ENCODE assay signal across 1 cellular context in the genomic region with DNA sequence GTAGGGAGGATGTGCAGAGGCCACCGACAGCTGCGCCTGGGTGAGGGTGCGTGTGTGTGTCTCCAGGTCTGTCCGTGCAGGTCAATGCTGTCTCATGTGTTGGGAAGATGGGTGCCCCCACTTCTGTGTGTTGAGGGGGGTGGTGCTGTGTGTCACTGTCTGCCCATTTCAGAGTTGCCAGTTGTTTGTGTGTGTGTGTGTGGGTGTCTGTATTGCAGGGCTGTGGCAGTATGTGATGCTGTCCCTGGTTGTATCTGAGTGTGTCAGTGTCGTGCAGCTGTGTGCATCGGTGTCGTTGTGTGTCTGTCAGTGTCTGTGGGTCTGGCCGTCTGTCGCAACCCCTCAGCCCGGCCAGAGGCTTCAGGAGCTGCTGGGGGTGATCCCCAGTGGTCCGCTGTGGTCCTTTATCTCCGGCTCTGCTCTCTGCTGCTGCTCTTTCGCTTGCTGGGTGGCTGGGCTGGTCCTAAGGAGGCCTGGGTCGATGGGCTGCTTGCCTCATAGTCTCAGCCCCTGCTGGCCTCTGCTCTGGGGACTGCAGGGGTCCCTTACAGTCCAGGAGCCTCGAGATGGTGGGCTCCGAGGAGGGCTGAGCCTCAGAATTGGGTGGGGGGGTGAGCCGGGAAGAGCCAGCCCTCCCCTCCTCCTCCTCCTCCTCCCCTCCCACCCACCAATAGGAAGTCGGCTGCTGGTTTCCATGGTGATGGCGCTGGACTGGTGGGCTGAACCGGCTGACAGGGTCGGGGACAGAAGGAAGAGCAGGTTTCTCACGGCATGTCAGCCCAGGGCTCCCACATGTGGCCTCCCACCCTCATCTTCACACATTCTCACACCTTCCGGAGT.
TF ChIP-seq lines count a peak whose summit lies in the region.

A gene with protein sequence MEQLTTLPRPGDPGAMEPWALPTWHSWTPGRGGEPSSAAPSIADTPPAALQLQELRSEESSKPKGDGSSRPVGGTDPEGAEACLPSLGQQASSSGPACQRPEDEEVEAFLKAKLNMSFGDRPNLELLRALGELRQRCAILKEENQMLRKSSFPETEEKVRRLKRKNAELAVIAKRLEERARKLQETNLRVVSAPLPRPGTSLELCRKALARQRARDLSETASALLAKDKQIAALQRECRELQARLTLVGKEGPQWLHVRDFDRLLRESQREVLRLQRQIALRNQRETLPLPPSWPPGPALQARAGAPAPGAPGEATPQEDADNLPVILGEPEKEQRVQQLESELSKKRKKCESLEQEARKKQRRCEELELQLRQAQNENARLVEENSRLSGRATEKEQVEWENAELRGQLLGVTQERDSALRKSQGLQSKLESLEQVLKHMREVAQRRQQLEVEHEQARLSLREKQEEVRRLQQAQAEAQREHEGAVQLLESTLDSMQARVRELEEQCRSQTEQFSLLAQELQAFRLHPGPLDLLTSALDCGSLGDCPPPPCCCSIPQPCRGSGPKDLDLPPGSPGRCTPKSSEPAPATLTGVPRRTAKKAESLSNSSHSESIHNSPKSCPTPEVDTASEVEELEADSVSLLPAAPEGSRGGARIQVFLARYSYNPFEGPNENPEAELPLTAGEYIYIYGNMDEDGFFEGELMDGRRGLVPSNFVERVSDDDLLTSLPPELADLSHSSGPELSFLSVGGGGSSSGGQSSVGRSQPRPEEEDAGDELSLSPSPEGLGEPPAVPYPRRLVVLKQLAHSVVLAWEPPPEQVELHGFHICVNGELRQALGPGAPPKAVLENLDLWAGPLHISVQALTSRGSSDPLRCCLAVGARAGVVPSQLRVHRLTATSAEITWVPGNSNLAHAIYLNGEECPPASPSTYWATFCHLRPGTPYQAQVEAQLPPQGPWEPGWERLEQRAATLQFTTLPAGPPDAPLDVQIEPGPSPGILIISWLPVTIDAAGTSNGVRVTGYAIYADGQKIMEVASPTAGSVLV (N-terminal part only) (minus strand): TSS at position 601 of the 840 bp plus-strand sequence. CDS start 875 bp downstream, outside the sequence.

TF ChIP-seq in K562, 482 proteins besides CTCF, POLR2A, EP300 and RAD21 (continued from another document and continues in another):
- TF ChIP-seq, protein P1, sequence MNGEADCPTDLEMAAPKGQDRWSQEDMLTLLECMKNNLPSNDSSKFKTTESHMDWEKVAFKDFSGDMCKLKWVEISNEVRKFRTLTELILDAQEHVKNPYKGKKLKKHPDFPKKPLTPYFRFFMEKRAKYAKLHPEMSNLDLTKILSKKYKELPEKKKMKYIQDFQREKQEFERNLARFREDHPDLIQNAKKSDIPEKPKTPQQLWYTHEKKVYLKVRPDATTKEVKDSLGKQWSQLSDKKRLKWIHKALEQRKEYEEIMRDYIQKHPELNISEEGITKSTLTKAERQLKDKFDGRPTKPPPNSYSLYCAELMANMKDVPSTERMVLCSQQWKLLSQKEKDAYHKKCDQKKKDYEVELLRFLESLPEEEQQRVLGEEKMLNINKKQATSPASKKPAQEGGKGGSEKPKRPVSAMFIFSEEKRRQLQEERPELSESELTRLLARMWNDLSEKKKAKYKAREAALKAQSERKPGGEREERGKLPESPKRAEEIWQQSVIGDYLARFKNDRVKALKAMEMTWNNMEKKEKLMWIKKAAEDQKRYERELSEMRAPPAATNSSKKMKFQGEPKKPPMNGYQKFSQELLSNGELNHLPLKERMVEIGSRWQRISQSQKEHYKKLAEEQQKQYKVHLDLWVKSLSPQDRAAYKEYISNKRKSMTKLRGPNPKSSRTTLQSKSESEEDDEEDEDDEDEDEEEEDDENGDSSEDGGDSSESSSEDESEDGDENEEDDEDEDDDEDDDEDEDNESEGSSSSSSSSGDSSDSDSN (IDR thresholded peaks at IDR 0.05; ENCODE audit: borderline replicate concordance in 1 of 2, low read depth in 2 of 2, low read length in 2 of 2) = no peak
- TF ChIP-seq, protein P2, sequence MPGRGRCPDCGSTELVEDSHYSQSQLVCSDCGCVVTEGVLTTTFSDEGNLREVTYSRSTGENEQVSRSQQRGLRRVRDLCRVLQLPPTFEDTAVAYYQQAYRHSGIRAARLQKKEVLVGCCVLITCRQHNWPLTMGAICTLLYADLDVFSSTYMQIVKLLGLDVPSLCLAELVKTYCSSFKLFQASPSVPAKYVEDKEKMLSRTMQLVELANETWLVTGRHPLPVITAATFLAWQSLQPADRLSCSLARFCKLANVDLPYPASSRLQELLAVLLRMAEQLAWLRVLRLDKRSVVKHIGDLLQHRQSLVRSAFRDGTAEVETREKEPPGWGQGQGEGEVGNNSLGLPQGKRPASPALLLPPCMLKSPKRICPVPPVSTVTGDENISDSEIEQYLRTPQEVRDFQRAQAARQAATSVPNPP (IDR thresholded peaks at IDR 0.05; ENCODE audit: borderline replicate concordance, insufficient read depth, insufficient read length) = no peak
- TF ChIP-seq ZNF764 (CRISPR knock-in tag; IDR thresholded peaks at IDR 0.05; ENCODE audit: low read depth) (peak; percentile 63; the same call in 1 of the 2 replicates), ZNF253 (CRISPR knock-in tag; conservative IDR thresholded peaks at IDR 0.05) (no peak), STAG1 (CRISPR knock-in tag; IDR thresholded peaks at IDR 0.05; ENCODE audit: borderline replicate concordance) (no peak), KDM2B (CRISPR knock-in tag; IDR thresholded peaks at IDR 0.05) (no peak), NCOA6 (IDR thresholded peaks at IDR 0.05) (no peak), ZNF239 (CRISPR knock-in tag; IDR thresholded peaks at IDR 0.05) (no peak), CBX1 (IDR thresholded peaks at IDR 0.05; ENCODE audit: low read depth) (peak; percentile 92; the same call in 1 of the 2 replicates), MTA2 (IDR thresholded peaks at IDR 0.05; ENCODE audit: low read depth) (0 out of 2 replicates have a peak, but pooled peaks have one; percentile 24), YY1 (IDR thresholded peaks at IDR 0.05; ENCODE audit: borderline replicate concordance in 1 of 3, control insufficient read depth in 1 of 3, extremely low read depth in 1 of 3, insufficient read depth in 3 of 3, insufficient read length in 1 of 3, insufficient replicate concordance in 2 of 3, low read depth in 1 of 3, low read length in 2 of 3) (peak in 2 of 3 experiments; percentile 30 to 38), NR2C1 (IDR thresholded peaks at IDR 0.05) (no peak), NR2C1 (tag; IDR thresholded peaks at IDR 0.05) (no peak), CAMTA2 (CRISPR knock-in tag; conservative IDR thresholded peaks at IDR 0.05) (0 out of 2 replicates have a peak, but pooled peaks have one; percentile 40), HCFC1 (IDR thresholded peaks at IDR 0.05; ENCODE audit: low read depth, low read length) (peak; percentile 21; the same call in 1 of the 2 replicates)
- TF ChIP-seq, protein P3, sequence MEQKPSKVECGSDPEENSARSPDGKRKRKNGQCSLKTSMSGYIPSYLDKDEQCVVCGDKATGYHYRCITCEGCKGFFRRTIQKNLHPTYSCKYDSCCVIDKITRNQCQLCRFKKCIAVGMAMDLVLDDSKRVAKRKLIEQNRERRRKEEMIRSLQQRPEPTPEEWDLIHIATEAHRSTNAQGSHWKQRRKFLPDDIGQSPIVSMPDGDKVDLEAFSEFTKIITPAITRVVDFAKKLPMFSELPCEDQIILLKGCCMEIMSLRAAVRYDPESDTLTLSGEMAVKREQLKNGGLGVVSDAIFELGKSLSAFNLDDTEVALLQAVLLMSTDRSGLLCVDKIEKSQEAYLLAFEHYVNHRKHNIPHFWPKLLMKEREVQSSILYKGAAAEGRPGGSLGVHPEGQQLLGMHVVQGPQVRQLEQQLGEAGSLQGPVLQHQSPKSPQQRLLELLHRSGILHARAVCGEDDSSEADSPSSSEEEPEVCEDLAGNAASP (IDR thresholded peaks at IDR 0.05) = no peak
- TF ChIP-seq, protein P4, sequence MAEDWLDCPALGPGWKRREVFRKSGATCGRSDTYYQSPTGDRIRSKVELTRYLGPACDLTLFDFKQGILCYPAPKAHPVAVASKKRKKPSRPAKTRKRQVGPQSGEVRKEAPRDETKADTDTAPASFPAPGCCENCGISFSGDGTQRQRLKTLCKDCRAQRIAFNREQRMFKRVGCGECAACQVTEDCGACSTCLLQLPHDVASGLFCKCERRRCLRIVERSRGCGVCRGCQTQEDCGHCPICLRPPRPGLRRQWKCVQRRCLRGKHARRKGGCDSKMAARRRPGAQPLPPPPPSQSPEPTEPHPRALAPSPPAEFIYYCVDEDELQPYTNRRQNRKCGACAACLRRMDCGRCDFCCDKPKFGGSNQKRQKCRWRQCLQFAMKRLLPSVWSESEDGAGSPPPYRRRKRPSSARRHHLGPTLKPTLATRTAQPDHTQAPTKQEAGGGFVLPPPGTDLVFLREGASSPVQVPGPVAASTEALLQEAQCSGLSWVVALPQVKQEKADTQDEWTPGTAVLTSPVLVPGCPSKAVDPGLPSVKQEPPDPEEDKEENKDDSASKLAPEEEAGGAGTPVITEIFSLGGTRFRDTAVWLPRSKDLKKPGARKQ (CRISPR knock-in tag; IDR thresholded peaks at IDR 0.05) = no peak
- TF ChIP-seq, protein P5, sequence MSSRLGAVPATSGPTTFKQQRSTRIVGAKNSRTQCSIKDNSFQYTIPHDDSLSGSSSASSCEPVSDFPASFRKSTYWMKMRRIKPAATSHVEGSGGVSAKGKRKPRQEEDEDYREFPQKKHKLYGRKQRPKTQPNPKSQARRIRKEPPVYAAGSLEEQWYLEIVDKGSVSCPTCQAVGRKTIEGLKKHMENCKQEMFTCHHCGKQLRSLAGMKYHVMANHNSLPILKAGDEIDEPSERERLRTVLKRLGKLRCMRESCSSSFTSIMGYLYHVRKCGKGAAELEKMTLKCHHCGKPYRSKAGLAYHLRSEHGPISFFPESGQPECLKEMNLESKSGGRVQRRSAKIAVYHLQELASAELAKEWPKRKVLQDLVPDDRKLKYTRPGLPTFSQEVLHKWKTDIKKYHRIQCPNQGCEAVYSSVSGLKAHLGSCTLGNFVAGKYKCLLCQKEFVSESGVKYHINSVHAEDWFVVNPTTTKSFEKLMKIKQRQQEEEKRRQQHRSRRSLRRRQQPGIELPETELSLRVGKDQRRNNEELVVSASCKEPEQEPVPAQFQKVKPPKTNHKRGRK (tag; IDR thresholded peaks at IDR 0.05) = no peak
- TF ChIP-seq, protein P6, sequence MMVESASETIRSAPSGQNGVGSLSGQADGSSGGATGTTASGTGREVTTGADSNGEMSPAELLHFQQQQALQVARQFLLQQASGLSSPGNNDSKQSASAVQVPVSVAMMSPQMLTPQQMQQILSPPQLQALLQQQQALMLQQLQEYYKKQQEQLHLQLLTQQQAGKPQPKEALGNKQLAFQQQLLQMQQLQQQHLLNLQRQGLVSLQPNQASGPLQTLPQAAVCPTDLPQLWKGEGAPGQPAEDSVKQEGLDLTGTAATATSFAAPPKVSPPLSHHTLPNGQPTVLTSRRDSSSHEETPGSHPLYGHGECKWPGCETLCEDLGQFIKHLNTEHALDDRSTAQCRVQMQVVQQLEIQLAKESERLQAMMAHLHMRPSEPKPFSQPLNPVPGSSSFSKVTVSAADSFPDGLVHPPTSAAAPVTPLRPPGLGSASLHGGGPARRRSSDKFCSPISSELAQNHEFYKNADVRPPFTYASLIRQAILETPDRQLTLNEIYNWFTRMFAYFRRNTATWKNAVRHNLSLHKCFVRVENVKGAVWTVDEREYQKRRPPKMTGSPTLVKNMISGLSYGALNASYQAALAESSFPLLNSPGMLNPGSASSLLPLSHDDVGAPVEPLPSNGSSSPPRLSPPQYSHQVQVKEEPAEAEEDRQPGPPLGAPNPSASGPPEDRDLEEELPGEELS (CRISPR knock-in tag; IDR thresholded peaks at IDR 0.05; ENCODE audit: borderline replicate concordance) = 0 out of 2 replicates have a peak, but pooled peaks have one; percentile 73
- TF ChIP-seq, protein P7, sequence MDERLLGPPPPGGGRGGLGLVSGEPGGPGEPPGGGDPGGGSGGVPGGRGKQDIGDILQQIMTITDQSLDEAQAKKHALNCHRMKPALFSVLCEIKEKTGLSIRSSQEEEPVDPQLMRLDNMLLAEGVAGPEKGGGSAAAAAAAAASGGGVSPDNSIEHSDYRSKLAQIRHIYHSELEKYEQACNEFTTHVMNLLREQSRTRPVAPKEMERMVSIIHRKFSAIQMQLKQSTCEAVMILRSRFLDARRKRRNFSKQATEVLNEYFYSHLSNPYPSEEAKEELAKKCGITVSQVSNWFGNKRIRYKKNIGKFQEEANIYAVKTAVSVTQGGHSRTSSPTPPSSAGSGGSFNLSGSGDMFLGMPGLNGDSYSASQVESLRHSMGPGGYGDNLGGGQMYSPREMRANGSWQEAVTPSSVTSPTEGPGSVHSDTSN (CRISPR knock-in tag; IDR thresholded peaks at IDR 0.05; ENCODE audit: low read depth) = no peak
- TF ChIP-seq, protein P7 (tag; conservative IDR thresholded peaks at IDR 0.05; ENCODE audit: low read depth) = no peak
- TF ChIP-seq, protein P8, sequence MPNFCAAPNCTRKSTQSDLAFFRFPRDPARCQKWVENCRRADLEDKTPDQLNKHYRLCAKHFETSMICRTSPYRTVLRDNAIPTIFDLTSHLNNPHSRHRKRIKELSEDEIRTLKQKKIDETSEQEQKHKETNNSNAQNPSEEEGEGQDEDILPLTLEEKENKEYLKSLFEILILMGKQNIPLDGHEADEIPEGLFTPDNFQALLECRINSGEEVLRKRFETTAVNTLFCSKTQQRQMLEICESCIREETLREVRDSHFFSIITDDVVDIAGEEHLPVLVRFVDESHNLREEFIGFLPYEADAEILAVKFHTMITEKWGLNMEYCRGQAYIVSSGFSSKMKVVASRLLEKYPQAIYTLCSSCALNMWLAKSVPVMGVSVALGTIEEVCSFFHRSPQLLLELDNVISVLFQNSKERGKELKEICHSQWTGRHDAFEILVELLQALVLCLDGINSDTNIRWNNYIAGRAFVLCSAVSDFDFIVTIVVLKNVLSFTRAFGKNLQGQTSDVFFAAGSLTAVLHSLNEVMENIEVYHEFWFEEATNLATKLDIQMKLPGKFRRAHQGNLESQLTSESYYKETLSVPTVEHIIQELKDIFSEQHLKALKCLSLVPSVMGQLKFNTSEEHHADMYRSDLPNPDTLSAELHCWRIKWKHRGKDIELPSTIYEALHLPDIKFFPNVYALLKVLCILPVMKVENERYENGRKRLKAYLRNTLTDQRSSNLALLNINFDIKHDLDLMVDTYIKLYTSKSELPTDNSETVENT (CRISPR knock-in tag; IDR thresholded peaks at IDR 0.05) = peak; percentile 15; the same call in 1 of the 2 replicates
- TF ChIP-seq, protein P9, sequence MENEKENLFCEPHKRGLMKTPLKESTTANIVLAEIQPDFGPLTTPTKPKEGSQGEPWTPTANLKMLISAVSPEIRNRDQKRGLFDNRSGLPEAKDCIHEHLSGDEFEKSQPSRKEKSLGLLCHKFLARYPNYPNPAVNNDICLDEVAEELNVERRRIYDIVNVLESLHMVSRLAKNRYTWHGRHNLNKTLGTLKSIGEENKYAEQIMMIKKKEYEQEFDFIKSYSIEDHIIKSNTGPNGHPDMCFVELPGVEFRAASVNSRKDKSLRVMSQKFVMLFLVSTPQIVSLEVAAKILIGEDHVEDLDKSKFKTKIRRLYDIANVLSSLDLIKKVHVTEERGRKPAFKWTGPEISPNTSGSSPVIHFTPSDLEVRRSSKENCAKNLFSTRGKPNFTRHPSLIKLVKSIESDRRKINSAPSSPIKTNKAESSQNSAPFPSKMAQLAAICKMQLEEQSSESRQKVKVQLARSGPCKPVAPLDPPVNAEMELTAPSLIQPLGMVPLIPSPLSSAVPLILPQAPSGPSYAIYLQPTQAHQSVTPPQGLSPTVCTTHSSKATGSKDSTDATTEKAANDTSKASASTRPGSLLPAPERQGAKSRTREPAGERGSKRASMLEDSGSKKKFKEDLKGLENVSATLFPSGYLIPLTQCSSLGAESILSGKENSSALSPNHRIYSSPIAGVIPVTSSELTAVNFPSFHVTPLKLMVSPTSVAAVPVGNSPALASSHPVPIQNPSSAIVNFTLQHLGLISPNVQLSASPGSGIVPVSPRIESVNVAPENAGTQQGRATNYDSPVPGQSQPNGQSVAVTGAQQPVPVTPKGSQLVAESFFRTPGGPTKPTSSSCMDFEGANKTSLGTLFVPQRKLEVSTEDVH (IDR thresholded peaks at IDR 0.05; ENCODE audit: low read depth, partially characterized antibody) = peak; percentile 95
